ENCODE assay signal across 16 cellular contexts in genomic region chr12:62689042-62689839, GRCh38.
"Had no signal": no experiment of that assay in that cellular context is flagged by ENCODE, and none has a peak within 500 bp of the region (broad histone marks: within the 10 kb centered on the region; RNA-seq: fewer than 3 reads in every experiment).

No MANE protein-coding gene starts in this region.

- DNase-seq: activated CD4-positive, alpha-beta T cell treated with anti-CD3 and anti-CD28 coated beads, Interleukin-2, amount 50 U/mL, for 1 hour; activated CD8-positive, alpha-beta memory T cell treated with anti-CD3 and anti-CD28 coated beads for 24 hours; activated naive CD8-positive, alpha-beta T cell treated with anti-CD3 and anti-CD28 coated beads for 36 hours; brain microvascular endothelial cell; effector CD8-positive, alpha-beta T cell; left lung; natural killer cell; posterior cingulate gyrus; retina; substantia nigra; uterus had no signal

- H3K27ac ChIP-seq: brain microvascular endothelial cell, left lung, tibial nerve, uterus had no signal

- H3K27ac Mint-ChIP-seq: activated naive CD8-positive, alpha-beta T cell treated with anti-CD3 and anti-CD28 coated beads for 36 hours; activated T-helper 1 cell treated with anti-CD3 and anti-CD28 coated beads, Interleukin-12 subunit alpha, Interleukin-12 subunit beta, Interleukin-2, Interleukin-4 antibody, amounts not matched to agents 30 ng/mL and 10 ng/mL and 1 ng/mL, durations not matched to agents 14 hours and 24 hours and 36 hours; memory B cell; natural killer cell; stimulated activated effector memory CD8-positive, alpha-beta T cell treated with anti-CD3 and anti-CD28 coated beads, Interleukin-12 subunit alpha, Interleukin-12 subunit beta, amount 100 ng/mL, for 72 hours; T-helper 2 cell treated with Interferon-gamma antibody and Interleukin-4, amounts not matched to agents 5 μg/mL and 100 μg/mL, for 36 hours had no signal

- H3K9me3 Mint-ChIP-seq: activated naive CD8-positive, alpha-beta T cell treated with anti-CD3 and anti-CD28 coated beads for 36 hours; activated T-helper 1 cell treated with anti-CD3 and anti-CD28 coated beads, Interleukin-12 subunit alpha, Interleukin-12 subunit beta, Interleukin-2, Interleukin-4 antibody, amounts not matched to agents 30 ng/mL and 10 ng/mL and 1 ng/mL, durations not matched to agents 14 hours and 24 hours and 36 hours; memory B cell; natural killer cell; stimulated activated effector memory CD8-positive, alpha-beta T cell treated with anti-CD3 and anti-CD28 coated beads, Interleukin-12 subunit alpha, Interleukin-12 subunit beta, amount 100 ng/mL, for 72 hours; T-helper 2 cell treated with Interferon-gamma antibody and Interleukin-4, amounts not matched to agents 5 μg/mL and 100 μg/mL, for 36 hours had no signal

- H3K4me1 Mint-ChIP-seq: activated naive CD8-positive, alpha-beta T cell treated with anti-CD3 and anti-CD28 coated beads for 36 hours; memory B cell; natural killer cell; stimulated activated effector memory CD8-positive, alpha-beta T cell treated with anti-CD3 and anti-CD28 coated beads, Interleukin-12 subunit alpha, Interleukin-12 subunit beta, amount 100 ng/mL, for 72 hours had no signal

- H3K4me3 Mint-ChIP-seq: activated naive CD8-positive, alpha-beta T cell treated with anti-CD3 and anti-CD28 coated beads for 36 hours; activated T-helper 1 cell treated with anti-CD3 and anti-CD28 coated beads, Interleukin-12 subunit alpha, Interleukin-12 subunit beta, Interleukin-2, Interleukin-4 antibody, amounts not matched to agents 30 ng/mL and 10 ng/mL and 1 ng/mL, durations not matched to agents 14 hours and 24 hours and 36 hours; memory B cell; natural killer cell; stimulated activated effector memory CD8-positive, alpha-beta T cell treated with anti-CD3 and anti-CD28 coated beads, Interleukin-12 subunit alpha, Interleukin-12 subunit beta, amount 100 ng/mL, for 72 hours; T-helper 2 cell treated with Interferon-gamma antibody and Interleukin-4, amounts not matched to agents 5 μg/mL and 100 μg/mL, for 36 hours had no signal

- H3K36me3 ChIP-seq: brain microvascular endothelial cell, left lung, tibial nerve, uterus had no signal

- H3K4me1 ChIP-seq: uterus had no signal

- H3K9me3 ChIP-seq: left lung, tibial nerve, uterus had no signal

- ATAC-seq: left lung; natural killer cell; stimulated activated effector memory CD8-positive, alpha-beta T cell treated with anti-CD3 and anti-CD28 coated beads, Interleukin-12 subunit alpha, Interleukin-12 subunit beta, amount 100 ng/mL, for 72 hours had no signal

- H3K27me3 ChIP-seq: brain microvascular endothelial cell, left lung, tibial nerve, uterus had no signal

- H3K4me3 ChIP-seq: left lung, tibial nerve, uterus had no signal

- H3K36me3 Mint-ChIP-seq: activated naive CD8-positive, alpha-beta T cell treated with anti-CD3 and anti-CD28 coated beads for 36 hours; memory B cell; natural killer cell; stimulated activated effector memory CD8-positive, alpha-beta T cell treated with anti-CD3 and anti-CD28 coated beads, Interleukin-12 subunit alpha, Interleukin-12 subunit beta, amount 100 ng/mL, for 72 hours had no signal

- H3K27me3 Mint-ChIP-seq: activated naive CD8-positive, alpha-beta T cell treated with anti-CD3 and anti-CD28 coated beads for 36 hours had no signal
